10 cellular contexts compared by ENCODE assay signal in the genomic region with DNA sequence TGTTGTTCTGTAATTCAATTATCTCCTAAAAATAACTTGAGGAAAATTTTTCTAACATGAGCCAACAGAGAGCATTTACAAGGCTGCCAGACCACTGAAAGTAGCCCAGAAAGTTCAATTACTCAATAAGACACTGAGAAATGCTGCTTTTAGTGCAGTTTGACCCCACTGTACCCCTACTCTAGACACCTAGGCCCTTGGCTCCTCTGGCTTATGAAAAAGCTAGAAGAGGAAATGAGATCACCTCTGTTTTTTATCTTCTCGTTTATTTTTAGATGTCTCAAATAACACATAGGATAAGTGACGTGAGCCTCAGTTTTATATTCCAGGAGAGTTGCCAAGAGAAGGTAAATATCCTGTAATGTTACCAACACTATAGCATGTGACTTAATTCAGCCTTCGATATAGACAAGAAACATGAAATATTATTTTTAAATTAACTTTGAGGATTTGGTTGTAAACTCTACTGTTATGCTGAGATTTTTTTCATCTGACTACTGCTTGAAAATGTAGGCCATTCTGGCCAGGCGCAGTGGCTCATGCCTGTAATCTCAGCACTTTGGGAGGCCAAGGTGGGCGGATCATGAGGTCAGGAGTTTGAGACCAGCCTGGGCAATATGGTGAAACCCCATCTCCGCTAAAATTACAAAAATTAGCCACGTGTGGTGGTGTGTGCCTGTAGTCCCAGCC. TPM values are rescaled to one million over a fixed set of nuclear protein-coding genes. Genes with fewer than 3 reads are reported as not detected.
DNase-seq lines count a peak whose midpoint lies in the region; ATAC-seq and TF ChIP-seq lines count a peak whose summit lies in the region.
"Had no signal": no experiment of that assay in that cellular context is flagged by ENCODE, and none has a peak within 500 bp of the region (broad histone marks: within the 10 kb centered on the region; RNA-seq: fewer than 3 reads in every experiment).

No MANE protein-coding gene starts in this region.

- intact Hi-C loops in activated CD4-positive, alpha-beta T cell treated with anti-CD3 and anti-CD28 coated beads for 36 hours (cut with DNase I, micrococcal nuclease): loop anchor here (2.0 to 5.0 kb wide), 2 partner anchors 15 to 43 kb away; no protein-coding TSS in a partner anchor

- CTCF ChIA-PET in activated CD4-positive, alpha-beta T cell treated with anti-CD3 and anti-CD28 coated beads for 36 hours (lab: Charles Lee): interaction anchor here (1.0 to 1.6 kb wide), 2 partner anchors 12 to 41 kb away, joined by 3 to 4 read pairs; no protein-coding TSS in a partner anchor

- POLR2A ChIA-PET in activated CD4-positive, alpha-beta T cell treated with anti-CD3 and anti-CD28 coated beads for 36 hours (lab: Charles Lee): no interaction called here

- peak overlapping the region; percentile 42 for H3K27ac Mint-ChIP-seq in activated CD4-positive, alpha-beta T cell treated with anti-CD3 and anti-CD28 coated beads for 36 hours
- H3K27ac Mint-ChIP-seq: activated CD4-positive, alpha-beta memory T cell treated with anti-CD3 and anti-CD28 coated beads, Interleukin-2, amount 10 ng/mL, durations not matched to agents 7 days and 5 days had no signal

- H3K4me1 Mint-ChIP-seq in activated CD4-positive, alpha-beta T cell treated with anti-CD3 and anti-CD28 coated beads for 36 hours: peaks cover 53% of the 10 kb centered on the region

- H3K9me3 Mint-ChIP-seq in activated CD4-positive, alpha-beta T cell treated with anti-CD3 and anti-CD28 coated beads for 36 hours (ENCODE audit: low read depth): no peaks in the 10 kb centered on the region
- H3K9me3 Mint-ChIP-seq: activated CD4-positive, alpha-beta memory T cell treated with anti-CD3 and anti-CD28 coated beads, Interleukin-2, amount 10 ng/mL, durations not matched to agents 7 days and 5 days had no signal

- no peak overlapping the region for H3K4me3 Mint-ChIP-seq in activated CD4-positive, alpha-beta T cell treated with anti-CD3 and anti-CD28 coated beads for 36 hours
- H3K4me3 Mint-ChIP-seq: activated CD4-positive, alpha-beta memory T cell treated with anti-CD3 and anti-CD28 coated beads, Interleukin-2, amount 10 ng/mL, durations not matched to agents 7 days and 5 days had no signal

- no peak overlapping the region for H3K27ac ChIP-seq in caudate nucleus (ENCODE audit: low read depth, low read length)
- H3K27ac ChIP-seq in substantia nigra (ENCODE audit: low read depth, low read length, poor library complexity, severe bottlenecking): no peak overlapping the region

- H3K27me3 Mint-ChIP-seq in activated CD4-positive, alpha-beta T cell treated with anti-CD3 and anti-CD28 coated beads for 36 hours: no peaks in the 10 kb centered on the region
- H3K27me3 Mint-ChIP-seq: activated CD4-positive, alpha-beta memory T cell treated with anti-CD3 and anti-CD28 coated beads, Interleukin-2, amount 10 ng/mL, durations not matched to agents 7 days and 5 days had no signal

- no peak for DNase-seq in activated CD4-positive, alpha-beta T cell treated with anti-CD3 and anti-CD28 coated beads for 36 hours
- DNase-seq in activated CD4-positive, alpha-beta T cell treated with anti-CD3 and anti-CD28 coated beads for 4 hours: no peak
- peak; percentile 80 for DNase-seq in skeletal muscle cell (ENCODE audit: low read depth)
- DNase-seq in HuH-7 (ENCODE audit: low spot score): no peak
- DNase-seq in caudate nucleus (lab: John Stamatoyannopoulos, UW): no peak
- DNase-seq in substantia nigra (lab: John Stamatoyannopoulos, UW): no peak
- DNase-seq: activated CD4-positive, alpha-beta memory T cell treated with anti-CD3 and anti-CD28 coated beads, Interleukin-2, amount 10 ng/mL, durations not matched to agents 7 days and 5 days; KG1 had no signal

- peak; percentile 52 for ATAC-seq in activated CD4-positive, alpha-beta T cell treated with anti-CD3 and anti-CD28 coated beads for 36 hours
- ATAC-seq in HG02588 (IDR thresholded peaks at IDR 0.05; ENCODE audit: unreplicated experiment): peak; percentile 78
- peak; percentile 90 for ATAC-seq in SK-N-SH treated with all-trans-retinoic acid at 6 μM for 48 hours

- H3K36me3 Mint-ChIP-seq in activated CD4-positive, alpha-beta T cell treated with anti-CD3 and anti-CD28 coated beads for 36 hours (ENCODE audit: low read depth): peaks cover 12% of the 10 kb centered on the region

- no peak overlapping the region for H3K4me3 ChIP-seq in skeletal muscle cell (ENCODE audit: low read depth, low read length)

TF ChIP-seq in SK-N-SH treated with all-trans-retinoic acid at 6 μM for 48 hours, 23 proteins besides CTCF, POLR2A, EP300 and RAD21 (continues in another document):
- TF ChIP-seq PPARA (CRISPR knock-in tag; IDR thresholded peaks at IDR 0.05; ENCODE audit: borderline replicate concordance) (no peak), OSR1 (CRISPR knock-in tag; IDR thresholded peaks at IDR 0.05) (no peak), TCF4 (CRISPR knock-in tag; IDR thresholded peaks at IDR 0.05; ENCODE audit: borderline replicate concordance) (no peak), SNAI2 (CRISPR knock-in tag; IDR thresholded peaks at IDR 0.05) (no peak), ZNF8 (CRISPR knock-in tag; IDR thresholded peaks at IDR 0.05) (no peak), ZNF70 (CRISPR knock-in tag; IDR thresholded peaks at IDR 0.05) (no peak), TOX (CRISPR knock-in tag; IDR thresholded peaks at IDR 0.05; ENCODE audit: borderline replicate concordance) (no peak), RARB (CRISPR knock-in tag; IDR thresholded peaks at IDR 0.05) (no peak), ARNTL (CRISPR knock-in tag; IDR thresholded peaks at IDR 0.05; ENCODE audit: borderline replicate concordance, low read depth) (no peak)
- TF ChIP-seq, protein P1, sequence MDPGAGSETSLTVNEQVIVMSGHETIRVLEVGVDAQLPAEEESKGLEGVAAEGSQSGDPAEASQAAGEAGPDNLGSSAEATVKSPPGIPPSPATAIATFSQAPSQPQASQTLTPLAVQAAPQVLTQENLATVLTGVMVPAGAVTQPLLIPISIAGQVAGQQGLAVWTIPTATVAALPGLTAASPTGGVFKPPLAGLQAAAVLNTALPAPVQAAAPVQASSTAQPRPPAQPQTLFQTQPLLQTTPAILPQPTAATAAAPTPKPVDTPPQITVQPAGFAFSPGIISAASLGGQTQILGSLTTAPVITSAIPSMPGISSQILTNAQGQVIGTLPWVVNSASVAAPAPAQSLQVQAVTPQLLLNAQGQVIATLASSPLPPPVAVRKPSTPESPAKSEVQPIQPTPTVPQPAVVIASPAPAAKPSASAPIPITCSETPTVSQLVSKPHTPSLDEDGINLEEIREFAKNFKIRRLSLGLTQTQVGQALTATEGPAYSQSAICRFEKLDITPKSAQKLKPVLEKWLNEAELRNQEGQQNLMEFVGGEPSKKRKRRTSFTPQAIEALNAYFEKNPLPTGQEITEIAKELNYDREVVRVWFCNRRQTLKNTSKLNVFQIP (CRISPR knock-in tag; IDR thresholded peaks at IDR 0.05; ENCODE audit: borderline replicate concordance, low read depth): no peak; the same call in 1 of the 2 replicates
- TF ChIP-seq, protein P2, sequence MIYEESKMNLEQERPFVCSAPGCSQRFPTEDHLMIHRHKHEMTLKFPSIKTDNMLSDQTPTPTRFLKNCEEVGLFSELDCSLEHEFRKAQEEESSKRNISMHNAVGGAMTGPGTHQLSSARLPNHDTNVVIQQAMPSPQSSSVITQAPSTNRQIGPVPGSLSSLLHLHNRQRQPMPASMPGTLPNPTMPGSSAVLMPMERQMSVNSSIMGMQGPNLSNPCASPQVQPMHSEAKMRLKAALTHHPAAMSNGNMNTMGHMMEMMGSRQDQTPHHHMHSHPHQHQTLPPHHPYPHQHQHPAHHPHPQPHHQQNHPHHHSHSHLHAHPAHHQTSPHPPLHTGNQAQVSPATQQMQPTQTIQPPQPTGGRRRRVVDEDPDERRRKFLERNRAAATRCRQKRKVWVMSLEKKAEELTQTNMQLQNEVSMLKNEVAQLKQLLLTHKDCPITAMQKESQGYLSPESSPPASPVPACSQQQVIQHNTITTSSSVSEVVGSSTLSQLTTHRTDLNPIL (CRISPR knock-in tag; IDR thresholded peaks at IDR 0.05; ENCODE audit: low read depth): peak; percentile 19; the same call in 1 of the 2 replicates
- TF ChIP-seq, protein P3, sequence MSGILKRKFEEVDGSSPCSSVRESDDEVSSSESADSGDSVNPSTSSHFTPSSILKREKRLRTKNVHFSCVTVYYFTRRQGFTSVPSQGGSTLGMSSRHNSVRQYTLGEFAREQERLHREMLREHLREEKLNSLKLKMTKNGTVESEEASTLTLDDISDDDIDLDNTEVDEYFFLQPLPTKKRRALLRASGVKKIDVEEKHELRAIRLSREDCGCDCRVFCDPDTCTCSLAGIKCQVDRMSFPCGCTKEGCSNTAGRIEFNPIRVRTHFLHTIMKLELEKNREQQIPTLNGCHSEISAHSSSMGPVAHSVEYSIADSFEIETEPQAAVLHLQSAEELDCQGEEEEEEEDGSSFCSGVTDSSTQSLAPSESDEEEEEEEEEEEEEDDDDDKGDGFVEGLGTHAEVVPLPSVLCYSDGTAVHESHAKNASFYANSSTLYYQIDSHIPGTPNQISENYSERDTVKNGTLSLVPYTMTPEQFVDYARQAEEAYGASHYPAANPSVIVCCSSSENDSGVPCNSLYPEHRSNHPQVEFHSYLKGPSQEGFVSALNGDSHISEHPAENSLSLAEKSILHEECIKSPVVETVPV (CRISPR knock-in tag; IDR thresholded peaks at IDR 0.05): no peak
- TF ChIP-seq, protein P4, sequence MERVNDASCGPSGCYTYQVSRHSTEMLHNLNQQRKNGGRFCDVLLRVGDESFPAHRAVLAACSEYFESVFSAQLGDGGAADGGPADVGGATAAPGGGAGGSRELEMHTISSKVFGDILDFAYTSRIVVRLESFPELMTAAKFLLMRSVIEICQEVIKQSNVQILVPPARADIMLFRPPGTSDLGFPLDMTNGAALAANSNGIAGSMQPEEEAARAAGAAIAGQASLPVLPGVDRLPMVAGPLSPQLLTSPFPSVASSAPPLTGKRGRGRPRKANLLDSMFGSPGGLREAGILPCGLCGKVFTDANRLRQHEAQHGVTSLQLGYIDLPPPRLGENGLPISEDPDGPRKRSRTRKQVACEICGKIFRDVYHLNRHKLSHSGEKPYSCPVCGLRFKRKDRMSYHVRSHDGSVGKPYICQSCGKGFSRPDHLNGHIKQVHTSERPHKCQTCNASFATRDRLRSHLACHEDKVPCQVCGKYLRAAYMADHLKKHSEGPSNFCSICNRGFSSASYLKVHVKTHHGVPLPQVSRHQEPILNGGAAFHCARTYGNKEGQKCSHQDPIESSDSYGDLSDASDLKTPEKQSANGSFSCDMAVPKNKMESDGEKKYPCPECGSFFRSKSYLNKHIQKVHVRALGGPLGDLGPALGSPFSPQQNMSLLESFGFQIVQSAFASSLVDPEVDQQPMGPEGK (CRISPR knock-in tag; IDR thresholded peaks at IDR 0.05; ENCODE audit: borderline replicate concordance): peak; percentile 18; the same call in 1 of the 2 replicates

RNA-seq across cellular contexts. Expression of a gene that starts 24.4 kb away (rescaled TPM):
- 1 to 10 TPM; 3.7 to 4.8 TPM for total RNA-seq in activated CD4-positive, alpha-beta T cell treated with anti-CD3 and anti-CD28 coated beads for 36 hours
